18 cellular contexts compared by ENCODE assay signal in the genomic region with DNA sequence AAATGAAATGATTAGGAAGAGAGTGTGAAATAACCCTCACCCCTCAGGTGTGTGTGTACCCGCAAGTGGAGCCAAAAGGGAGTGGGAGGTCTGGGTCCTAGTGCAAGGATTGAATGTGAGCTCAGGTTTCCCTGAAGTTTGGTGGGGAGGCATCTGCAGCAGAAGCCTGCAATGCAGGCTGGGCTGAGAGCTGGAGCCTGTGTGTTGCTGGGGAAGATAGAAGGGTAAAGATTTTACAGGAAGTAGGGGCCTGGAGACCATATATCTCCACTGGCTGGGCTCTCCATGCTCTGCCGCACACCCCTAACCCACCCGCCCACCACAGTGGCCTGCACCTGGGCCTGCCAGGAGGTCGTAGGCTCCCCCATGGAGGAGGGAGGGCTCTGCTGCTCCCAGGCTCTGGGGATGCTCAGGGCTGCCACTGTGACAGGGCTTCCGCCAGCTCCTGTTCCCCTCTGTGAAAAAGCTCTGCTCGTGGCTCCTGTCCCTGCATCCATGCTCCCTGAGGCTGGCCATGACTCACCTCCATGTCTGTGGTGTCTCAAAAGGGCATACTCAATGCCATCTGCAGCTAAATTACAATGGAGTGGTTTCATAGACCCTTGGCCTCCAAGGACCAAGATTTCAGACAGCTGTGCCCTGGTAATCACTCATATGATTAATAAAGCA.
DNase-seq lines count a peak whose midpoint lies in the region; FAIRE-seq and TF ChIP-seq lines count a peak whose summit lies in the region.
"Had no signal": no experiment of that assay in that cellular context is flagged by ENCODE, and none has a peak within 500 bp of the region (broad histone marks: within the 10 kb centered on the region; RNA-seq: fewer than 3 reads in every experiment).

No MANE protein-coding gene starts in this region.

- H3K9ac ChIP-seq in parathyroid adenoma: no peak overlapping the region

- no peak overlapping the region for H3K4me3 ChIP-seq in MG63
- H3K4me3 ChIP-seq in parathyroid adenoma (ENCODE audit: low read depth, low read length): no peak overlapping the region
- H3K4me3 ChIP-seq: Peyer's patch, right lobe of liver had no signal

- no peak for FAIRE-seq in GM12892 (lab: Jason Lieb, UNC)

- H3K27ac ChIP-seq in parathyroid adenoma: peak overlapping the region; percentile 55
- H3K27ac ChIP-seq: Peyer's patch, right lobe of liver had no signal

- peak overlapping the region; percentile 79 for H2AFZ ChIP-seq in parathyroid adenoma

- no peaks in the 10 kb centered on the region for H3K79me2 ChIP-seq in parathyroid adenoma

- peaks cover 24% of the 10 kb centered on the region for H3K4me1 ChIP-seq in parathyroid adenoma
- H3K4me1 ChIP-seq: Peyer's patch, right lobe of liver had no signal

- H3K36me3 ChIP-seq in MG63 (no peaks in the 10 kb centered on the region), parathyroid adenoma (ENCODE audit: control insufficient read depth, insufficient read depth, low read length) (no peaks in the 10 kb centered on the region)
- H3K36me3 ChIP-seq: Peyer's patch, right lobe of liver had no signal

- H3K27me3 ChIP-seq in MG63: no peaks in the 10 kb centered on the region
- no peaks in the 10 kb centered on the region for H3K27me3 ChIP-seq in parathyroid adenoma (ENCODE audit: control insufficient read depth, insufficient read depth, low read length)
- H3K27me3 ChIP-seq: Peyer's patch, right lobe of liver had no signal

- no peak for TF ChIP-seq POLR2A in GM12892 (IDR thresholded peaks at IDR 0.05; ENCODE audit: low read depth, low read length)

- peak; percentile 57 for DNase-seq in EL
- peak; percentile 17 for DNase-seq in MG63
- peak; percentile 73 for DNase-seq in fibroblast of gingiva (ENCODE audit: low read depth)
- no peak for DNase-seq in stimulated activated CD4-positive, alpha-beta T cell treated with anti-CD3 and anti-CD28 coated beads, Interleukin-2, amount 100 ng/mL, for 24 hours
- no peak for DNase-seq in NCI-H1092 treated with DMSO at 0.1 percent for 48 hours (lab: John Stamatoyannopoulos, UW)
- DNase-seq in GM12892 (ENCODE audit: insufficient read length): no peak
- DNase-seq: activated B cell treated with CpG ODN at 0.5 μM for 24 hours; activated naive CD8-positive, alpha-beta T cell treated with anti-CD3 and anti-CD28 coated beads, Interleukin-2, amount 10 ng/mL, durations not matched to agents 7 days and 5 days; central memory CD4-positive, alpha-beta T cell; GOT3; KBM-7; NCI-H1436; occipital lobe; Peyer's patch; right lobe of liver; substantia nigra; T-cell had no signal

- no peak for TF ChIP-seq CTCF in parathyroid adenoma (IDR thresholded peaks at IDR 0.05)

- no peaks in the 10 kb centered on the region for H3K9me3 ChIP-seq in MG63
- H3K9me3 ChIP-seq in parathyroid adenoma (ENCODE audit: control insufficient read depth, low read length): no peaks in the 10 kb centered on the region
- H3K9me3 ChIP-seq: Peyer's patch, right lobe of liver had no signal

- H3K4me2 ChIP-seq in parathyroid adenoma (ENCODE audit: low read length): no peak overlapping the region

Comparison
In these comparisons a context has a peak if more than half of its experiments do, and no peak if none do; other contexts are left out.
1. DNase-seq: peak in EL (single experiment), MG63 (single experiment) and fibroblast of gingiva (single experiment); none in stimulated activated CD4-positive, alpha-beta T cell treated with anti-CD3 and anti-CD28 coated beads, Interleukin-2, amount 100 ng/mL, for 24 hours (0 of 2), NCI-H1092 treated with DMSO at 0.1 percent for 48 hours (single experiment) and GM12892 (single experiment).